Comparison of ENCODE assay signal across 8 cellular contexts in the genomic region with DNA sequence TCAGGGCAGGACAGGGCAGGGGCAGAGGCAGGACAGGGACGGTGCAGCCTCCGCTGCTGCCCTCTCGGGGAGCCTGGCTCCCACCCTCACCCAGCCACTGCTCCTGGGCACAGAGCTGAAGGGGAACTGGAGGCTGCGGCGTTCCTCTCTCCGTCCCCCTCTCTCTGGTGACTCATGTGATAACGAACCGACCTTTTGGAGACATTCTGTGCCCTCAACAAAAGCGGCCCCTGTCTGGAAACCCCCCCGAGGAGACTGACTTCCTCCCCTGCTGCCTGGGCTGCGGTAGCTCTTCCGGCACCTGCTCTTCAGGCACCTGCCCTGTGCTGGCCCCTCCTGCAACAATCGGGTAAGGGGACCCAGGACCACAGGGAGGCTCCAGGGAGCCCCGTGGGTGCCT.
DNase-seq lines count a peak whose midpoint lies in the region; ATAC-seq and TF ChIP-seq lines count a peak whose summit lies in the region.
"Not testable (repeated sequence)": the region's sequence is repeated elsewhere in the genome, so short reads cannot be mapped to it uniquely, and the experiment has no call there.

No MANE protein-coding gene starts in this region.

- CTCF ChIA-PET in activated CD4-positive, alpha-beta T cell treated with anti-CD3 and anti-CD28 coated beads for 36 hours (lab: Charles Lee), result not testable (repeated sequence)

- not testable (repeated sequence) for H3K4me1 Mint-ChIP-seq in CD14-positive monocyte; activated CD4-positive, alpha-beta T cell treated with anti-CD3 and anti-CD28 coated beads for 36 hours

- H3K27me3 Mint-ChIP-seq in CD14-positive monocyte (ENCODE audit: low read depth in 3 of 3); activated CD4-positive, alpha-beta T cell treated with anti-CD3 and anti-CD28 coated beads for 36 hours: not testable (repeated sequence)

- H3K4me3 ChIP-seq in cardiac muscle cell, result not testable (repeated sequence)

- H3K36me3 Mint-ChIP-seq in CD14-positive monocyte; activated CD4-positive, alpha-beta T cell treated with anti-CD3 and anti-CD28 coated beads for 36 hours (ENCODE audit: low read depth): not testable (repeated sequence)

- peak; percentile 84 for DNase-seq in CD14-positive monocyte (ENCODE audit: low spot score)
- DNase-seq in activated CD4-positive, alpha-beta T cell treated with anti-CD3 and anti-CD28 coated beads for 36 hours, result peak; percentile 83
- peak; percentile 77 for DNase-seq in activated gamma-delta T cell treated with anti-CD3 and anti-CD28 coated beads, Interleukin-2, amount 50 U/mL, for 16 hours (ENCODE audit: low read depth)
- DNase-seq in cardiac muscle cell (ENCODE audit: low read depth in 1 of 2, low spot score in 1 of 2), result peak; percentile 0
- DNase-seq in pons (ENCODE audit: low spot score), result peak; percentile 23
- DNase-seq in stimulated activated CD8-positive, alpha-beta memory T cell treated with anti-CD3 and anti-CD28 coated beads, Interleukin-4, amount 100 ng/mL, for 1 hour (ENCODE audit: low read depth in 2 of 2, low spot score in 1 of 2), result peak; percentile 31 to 65

- H3K27ac ChIP-seq in cardiac muscle cell, result not testable (repeated sequence)

- not testable (repeated sequence) for H3K4me1 ChIP-seq in cardiac muscle cell (ENCODE audit: low read depth)

- POLR2A ChIA-PET in activated CD4-positive, alpha-beta T cell treated with anti-CD3 and anti-CD28 coated beads for 36 hours (lab: Charles Lee), result not testable (repeated sequence)

- peak overlapping the region; percentile 69 to 75 for H3K4me3 Mint-ChIP-seq in CD14-positive monocyte
- peak overlapping the region; percentile 45 for H3K4me3 Mint-ChIP-seq in activated CD4-positive, alpha-beta T cell treated with anti-CD3 and anti-CD28 coated beads for 36 hours

- H3K27me3 ChIP-seq in cardiac muscle cell, result not testable (repeated sequence)

- intact Hi-C loops in CD14-positive monocyte (cut with micrococcal nuclease); activated CD4-positive, alpha-beta T cell treated with anti-CD3 and anti-CD28 coated beads for 36 hours (cut with DNase I, micrococcal nuclease): not testable (repeated sequence)

- not testable (repeated sequence) for H3K36me3 ChIP-seq in cardiac muscle cell

- H3K9me3 ChIP-seq in cardiac muscle cell (ENCODE audit: low read depth), result not testable (repeated sequence)

- ATAC-seq in GM21381 (IDR thresholded peaks at IDR 0.05; ENCODE audit: unreplicated experiment) (peak; percentile 42), HG03469 (IDR thresholded peaks at IDR 0.05; ENCODE audit: unreplicated experiment) (peak; percentile 38)
- ATAC-seq in activated CD4-positive, alpha-beta T cell treated with anti-CD3 and anti-CD28 coated beads for 36 hours, result peak; percentile 81

- H3K27ac Mint-ChIP-seq in CD14-positive monocyte, result peak overlapping the region in 4 of 7 donors; percentile 42 to 81 (median 66)
- not testable (repeated sequence) for H3K27ac Mint-ChIP-seq in activated CD4-positive, alpha-beta T cell treated with anti-CD3 and anti-CD28 coated beads for 36 hours

- not testable (repeated sequence) for TF ChIP-seq CTCF in CD14-positive monocyte (IDR thresholded peaks at IDR 0.05); cardiac muscle cell (IDR thresholded peaks at IDR 0.05; ENCODE audit: low read depth, low read length)

- H3K9me3 Mint-ChIP-seq in CD14-positive monocyte; activated CD4-positive, alpha-beta T cell treated with anti-CD3 and anti-CD28 coated beads for 36 hours (ENCODE audit: low read depth): not testable (repeated sequence)

Comparison
In these comparisons a context has a peak if more than half of its experiments do, and no peak if none do; other contexts are left out.
1. DNase-seq: peak in every context shown above with its lines; median percentile 84 in CD14-positive monocyte; 83 in activated CD4-positive, alpha-beta T cell treated with anti-CD3 and anti-CD28 coated beads for 36 hours; 77 in activated gamma-delta T cell treated with anti-CD3 and anti-CD28 coated beads, Interleukin-2, amount 50 U/mL, for 16 hours; 48 in stimulated activated CD8-positive, alpha-beta memory T cell treated with anti-CD3 and anti-CD28 coated beads, Interleukin-4, amount 100 ng/mL, for 1 hour; 23 in pons; 0 in cardiac muscle cell.